ENCODE assay signal across 8 cellular contexts in the genomic region with DNA sequence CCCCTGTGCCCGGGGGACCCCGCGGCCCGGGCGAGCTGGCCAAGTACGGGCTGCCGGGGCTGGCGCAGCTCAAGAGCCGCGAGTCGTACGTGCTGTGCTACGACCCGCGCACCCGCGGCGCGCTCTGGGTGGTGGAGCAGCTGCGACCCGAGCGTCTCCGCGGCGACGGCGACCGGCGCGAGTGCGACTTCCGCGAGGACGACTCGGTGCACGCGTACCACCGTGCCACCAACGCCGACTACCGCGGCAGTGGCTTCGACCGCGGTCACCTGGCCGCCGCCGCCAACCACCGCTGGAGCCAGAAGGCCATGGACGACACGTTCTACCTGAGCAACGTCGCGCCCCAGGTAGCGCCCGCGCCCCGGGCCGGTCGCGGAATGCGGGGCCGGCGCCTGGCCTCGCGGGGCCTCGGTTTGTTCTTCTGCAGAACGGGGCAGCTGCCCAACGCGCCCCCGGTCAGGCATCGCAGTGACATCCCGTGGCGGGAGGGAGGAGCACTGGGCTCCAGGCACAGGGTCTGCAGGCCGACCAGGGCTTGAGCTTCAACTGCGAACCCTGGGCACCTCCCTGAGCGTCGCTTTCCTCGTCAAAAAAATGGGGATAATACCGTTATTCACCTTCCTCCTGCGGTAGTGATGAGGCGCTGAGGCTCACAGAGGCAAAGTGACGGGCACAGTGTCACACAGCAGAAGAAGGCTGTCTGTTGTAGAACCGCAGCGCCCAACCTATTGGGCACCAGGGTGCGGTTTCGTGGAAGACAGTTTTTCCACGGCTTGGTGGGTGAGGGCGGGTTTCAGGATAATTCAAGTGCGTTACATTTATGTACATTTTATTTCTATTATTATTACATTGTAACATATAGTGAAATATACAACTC. TPM values are rescaled to one million over a fixed set of nuclear protein-coding genes. Genes with fewer than 3 reads are reported as not detected.
DNase-seq lines count a peak whose midpoint lies in the region; ATAC-seq and TF ChIP-seq lines count a peak whose summit lies in the region.

No MANE protein-coding gene starts in this region.

- peak overlapping the region; percentile 88 for H3K4me3 Mint-ChIP-seq in activated T-helper 1 cell treated with anti-CD3 and anti-CD28 coated beads, Interleukin-12 subunit alpha, Interleukin-12 subunit beta, Interleukin-2, Interleukin-4 antibody, amounts not matched to agents 30 ng/mL and 10 ng/mL and 1 ng/mL, durations not matched to agents 14 hours and 24 hours and 36 hours
- H3K4me3 Mint-ChIP-seq in neural progenitor cell, result peak overlapping the region; percentile 87

- H3K36me3 Mint-ChIP-seq in activated T-helper 1 cell treated with anti-CD3 and anti-CD28 coated beads, Interleukin-12 subunit alpha, Interleukin-12 subunit beta, Interleukin-2, Interleukin-4 antibody, amounts not matched to agents 30 ng/mL and 10 ng/mL and 1 ng/mL, durations not matched to agents 14 hours and 24 hours and 36 hours (ENCODE audit: low read depth), result peaks cover 16% of the 10 kb centered on the region
- peaks cover 2% of the 10 kb centered on the region for H3K36me3 Mint-ChIP-seq in neural progenitor cell

- intact Hi-C loops in activated T-helper 1 cell treated with anti-CD3 and anti-CD28 coated beads, Interleukin-12 subunit alpha, Interleukin-12 subunit beta, Interleukin-2, Interleukin-4 antibody, amounts not matched to agents 30 ng/mL and 10 ng/mL and 1 ng/mL, durations not matched to agents 14 hours and 24 hours and 36 hours (cut with micrococcal nuclease), result loop anchor here (1.0 to 5.0 kb wide), 13 partner anchors 10 to 362 kb away; a partner anchor contains a TSS
- intact Hi-C loops in upper lobe of right lung (cut with DNase I), result no loop called here

- peak overlapping the region; percentile 79 for H3K27ac Mint-ChIP-seq in activated T-helper 1 cell treated with anti-CD3 and anti-CD28 coated beads, Interleukin-12 subunit alpha, Interleukin-12 subunit beta, Interleukin-2, Interleukin-4 antibody, amounts not matched to agents 30 ng/mL and 10 ng/mL and 1 ng/mL, durations not matched to agents 14 hours and 24 hours and 36 hours
- H3K27ac Mint-ChIP-seq in neural progenitor cell, result no peak overlapping the region

- TF ChIP-seq CTCF in foreskin keratinocyte (conservative IDR thresholded peaks at IDR 0.05) (no peak), neural progenitor cell (IDR thresholded peaks at IDR 0.05) (no peak), upper lobe of right lung (IDR thresholded peaks at IDR 0.05) (no peak)

- H3K4me3 ChIP-seq in neural progenitor cell (peak overlapping the region; percentile 51), upper lobe of right lung (peak overlapping the region; percentile 77)

- H3K9me3 Mint-ChIP-seq in activated T-helper 1 cell treated with anti-CD3 and anti-CD28 coated beads, Interleukin-12 subunit alpha, Interleukin-12 subunit beta, Interleukin-2, Interleukin-4 antibody, amounts not matched to agents 30 ng/mL and 10 ng/mL and 1 ng/mL, durations not matched to agents 14 hours and 24 hours and 36 hours, result no peaks in the 10 kb centered on the region
- no peaks in the 10 kb centered on the region for H3K9me3 Mint-ChIP-seq in neural progenitor cell

- H3F3A ChIP-seq in neural progenitor cell (ENCODE audit: low read depth), result peaks cover 16% of the 10 kb centered on the region

- peaks cover 31% of the 10 kb centered on the region for H4K20me1 ChIP-seq in neural progenitor cell (ENCODE audit: low read depth)

- peak overlapping the region; percentile 96 for H3K4me2 ChIP-seq in neural progenitor cell

- no peaks in the 10 kb centered on the region for H3K79me2 ChIP-seq in neural progenitor cell (ENCODE audit: low read depth)

- ATAC-seq in HG02885 (IDR thresholded peaks at IDR 0.05; ENCODE audit: poor library complexity, unreplicated experiment) (peak; percentile 30), foreskin keratinocyte (peak; percentile 12), upper lobe of right lung (peak; percentile 42)

- H3K9ac ChIP-seq in neural progenitor cell, result no peak overlapping the region

- H3K27me3 Mint-ChIP-seq in activated T-helper 1 cell treated with anti-CD3 and anti-CD28 coated beads, Interleukin-12 subunit alpha, Interleukin-12 subunit beta, Interleukin-2, Interleukin-4 antibody, amounts not matched to agents 30 ng/mL and 10 ng/mL and 1 ng/mL, durations not matched to agents 14 hours and 24 hours and 36 hours (ENCODE audit: insufficient read depth), result no peaks in the 10 kb centered on the region
- H3K27me3 Mint-ChIP-seq in neural progenitor cell (ENCODE audit: insufficient read depth, low read depth), result peaks cover 5% of the 10 kb centered on the region

- H3K9me3 ChIP-seq in neural progenitor cell (ENCODE audit: low read depth) (no peaks in the 10 kb centered on the region), upper lobe of right lung (no peaks in the 10 kb centered on the region)

- DNase-seq in NCI-H2029 (lab: John Stamatoyannopoulos, UW), result peak; percentile 15
- no peak for DNase-seq in NCI-H2029 treated with DMSO at 0.1 percent for 48 hours (lab: John Stamatoyannopoulos, UW)
- peak; percentile 20 for DNase-seq in NCI-H345 treated with DMSO at 0.1 percent for 48 hours (lab: John Stamatoyannopoulos, UW; ENCODE audit: unreplicated experiment)
- peak; percentile 39 for DNase-seq in activated T-helper 1 cell treated with anti-CD3 and anti-CD28 coated beads, Interleukin-12 subunit alpha, Interleukin-12 subunit beta, Interleukin-2, Interleukin-4 antibody, amounts not matched to agents 30 ng/mL and 10 ng/mL and 1 ng/mL, durations not matched to agents 14 hours and 24 hours and 36 hours (ENCODE audit: low spot score)
- DNase-seq in foreskin keratinocyte, result peak; percentile 1 to 15
- DNase-seq in neural progenitor cell (ENCODE audit: low spot score), result peak; percentile 71
- DNase-seq in upper lobe of right lung, result peak; percentile 81

- no peak overlapping the region for H3K27ac ChIP-seq in foreskin keratinocyte
- H3K27ac ChIP-seq in neural progenitor cell, result no peak overlapping the region
- peak overlapping the region; percentile 83 for H3K27ac ChIP-seq in upper lobe of right lung

- no peaks in the 10 kb centered on the region for H3K27me3 ChIP-seq in foreskin keratinocyte
- peaks cover 11% of the 10 kb centered on the region for H3K27me3 ChIP-seq in neural progenitor cell
- no peaks in the 10 kb centered on the region for H3K27me3 ChIP-seq in upper lobe of right lung

- peak overlapping the region; percentile 67 for H2AFZ ChIP-seq in neural progenitor cell (replicated peaks)

- no peaks in the 10 kb centered on the region for H3K36me3 ChIP-seq in neural progenitor cell
- H3K36me3 ChIP-seq in upper lobe of right lung, result peaks cover 17% of the 10 kb centered on the region

- H3K4me1 ChIP-seq in foreskin keratinocyte (no peaks in the 10 kb centered on the region), neural progenitor cell (peaks cover 7% of the 10 kb centered on the region), upper lobe of right lung (peaks cover 11% of the 10 kb centered on the region)

- peaks cover 14% of the 10 kb centered on the region for H3K4me1 Mint-ChIP-seq in activated T-helper 1 cell treated with anti-CD3 and anti-CD28 coated beads, Interleukin-12 subunit alpha, Interleukin-12 subunit beta, Interleukin-2, Interleukin-4 antibody, amounts not matched to agents 30 ng/mL and 10 ng/mL and 1 ng/mL, durations not matched to agents 14 hours and 24 hours and 36 hours (ENCODE audit: low read depth)
- H3K4me1 Mint-ChIP-seq in neural progenitor cell, result peaks cover 14% of the 10 kb centered on the region

RNA-seq across cellular contexts. Expression of a gene that starts 0.8 kb away (rescaled TPM):
- 22.1 and 26.2 TPM in 2 replicates for total RNA-seq in activated T-helper 1 cell treated with anti-CD3 and anti-CD28 coated beads, Interleukin-12 subunit alpha, Interleukin-12 subunit beta, Interleukin-2, Interleukin-4 antibody, amounts not matched to agents 30 ng/mL and 10 ng/mL and 1 ng/mL, durations not matched to agents 14 hours and 24 hours and 36 hours
- total RNA-seq in foreskin keratinocyte, result 15.5 and 17.9 TPM in 2 replicates
- 24.4 and 26.3 TPM in 2 replicates for polyA plus RNA-seq in foreskin keratinocyte
- 3.2 and 9.1 TPM in 2 replicates for total RNA-seq in neural progenitor cell (ENCODE audit: low replicate concordance)
- 18.6 TPM for total RNA-seq in upper lobe of right lung

RNA-seq across cellular contexts. Expression of a gene that starts 10.5 kb away (rescaled TPM):
- 151 and 158 TPM in 2 replicates for total RNA-seq in activated T-helper 1 cell treated with anti-CD3 and anti-CD28 coated beads, Interleukin-12 subunit alpha, Interleukin-12 subunit beta, Interleukin-2, Interleukin-4 antibody, amounts not matched to agents 30 ng/mL and 10 ng/mL and 1 ng/mL, durations not matched to agents 14 hours and 24 hours and 36 hours
- total RNA-seq in foreskin keratinocyte (32.0 and 35.9 TPM in 2 replicates), neural progenitor cell (ENCODE audit: low replicate concordance) (17.2 and 50.1 TPM in 2 replicates), upper lobe of right lung (45.8 TPM)
- 58.9 and 61.1 TPM in 2 replicates for polyA plus RNA-seq in foreskin keratinocyte

RNA-seq across cellular contexts. Expression of a gene that starts 32.0 kb away (rescaled TPM):
- total RNA-seq in activated T-helper 1 cell treated with anti-CD3 and anti-CD28 coated beads, Interleukin-12 subunit alpha, Interleukin-12 subunit beta, Interleukin-2, Interleukin-4 antibody, amounts not matched to agents 30 ng/mL and 10 ng/mL and 1 ng/mL, durations not matched to agents 14 hours and 24 hours and 36 hours, result 21.2 and 22.3 TPM in 2 replicates
- total RNA-seq in foreskin keratinocyte (12.5 and 12.6 TPM in 2 replicates), neural progenitor cell (ENCODE audit: low replicate concordance) (17.1 and 19.0 TPM in 2 replicates), upper lobe of right lung (27.1 TPM)
- 10.5 and 10.8 TPM in 2 replicates for polyA plus RNA-seq in foreskin keratinocyte

RNA-seq across cellular contexts. Expression of a gene that starts 47.4 kb away (rescaled TPM):
- 21.1 and 21.5 TPM in 2 replicates for total RNA-seq in activated T-helper 1 cell treated with anti-CD3 and anti-CD28 coated beads, Interleukin-12 subunit alpha, Interleukin-12 subunit beta, Interleukin-2, Interleukin-4 antibody, amounts not matched to agents 30 ng/mL and 10 ng/mL and 1 ng/mL, durations not matched to agents 14 hours and 24 hours and 36 hours
- total RNA-seq in foreskin keratinocyte, result 13.2 and 15.6 TPM in 2 replicates
- polyA plus RNA-seq in foreskin keratinocyte, result 9.5 and 10.4 TPM in 2 replicates
- total RNA-seq in neural progenitor cell (ENCODE audit: low replicate concordance), result 14.7 and 28.2 TPM in 2 replicates
- 32.0 TPM for total RNA-seq in upper lobe of right lung
